ENCODE assay signal across 14 cellular contexts in genomic region chr1:36153476-36153875, GRCh38. TPM values are rescaled to one million over a fixed set of nuclear protein-coding genes. Genes with fewer than 3 reads are reported as not detected.
A peak's percentile ranks its signal among the peaks of the same experiment; 100 is the strongest.
DNase-seq lines count a peak whose midpoint lies in the region; ATAC-seq and FAIRE-seq lines count a peak whose summit lies in the region.
"Had no signal": no experiment of that assay in that cellular context is flagged by ENCODE, and none has a peak within 500 bp of the region (broad histone marks: within the 10 kb centered on the region; RNA-seq: fewer than 3 reads in every experiment).

No MANE protein-coding gene starts in this region.

- H3K4me1 Mint-ChIP-seq in stimulated activated naive CD8-positive, alpha-beta T cell treated with anti-CD3 and anti-CD28 coated beads, Interleukin-15, Interleukin-2, amounts not matched to agents 100 ng/mL and 50 ng/mL, for 24 hours (ENCODE audit: low read depth), result peaks cover 74% of the 10 kb centered on the region
- H3K4me1 Mint-ChIP-seq in stimulated activated naive CD8-positive, alpha-beta T cell treated with anti-CD3 and anti-CD28 coated beads, Interleukin-15, amount 100 ng/mL, for 72 hours, result peaks cover 79% of the 10 kb centered on the region
- H3K4me1 Mint-ChIP-seq in activated T-helper 17 cell treated with anti-CD3 and anti-CD28 coated beads, Interleukin-2, amount 50 U/mL, for 72 hours, result peaks cover 31% of the 10 kb centered on the region
- H3K4me1 Mint-ChIP-seq in natural killer cell treated with Interleukin-12 subunit alpha and Interleukin-12 subunit beta and Interleukin-15 and Interleukin-18, amount 100 ng/mL, for 72 hours (ENCODE audit: low read depth in 2 of 2), result peaks cover 58 to 64% of the 10 kb centered on the region in 2 donors

- ATAC-seq in stimulated activated naive CD8-positive, alpha-beta T cell treated with anti-CD3 and anti-CD28 coated beads, Interleukin-15, amount 100 ng/mL, for 72 hours, result no peak
- no peak for ATAC-seq in activated T-helper 17 cell treated with anti-CD3 and anti-CD28 coated beads, Interleukin-2, amount 50 U/mL, for 72 hours (replicated peaks)
- no peak for ATAC-seq in natural killer cell treated with Interleukin-12 subunit alpha and Interleukin-12 subunit beta and Interleukin-15 and Interleukin-18, amount 100 ng/mL, for 72 hours
- no peak for ATAC-seq in HG03139 (IDR thresholded peaks at IDR 0.05; ENCODE audit: unreplicated experiment)
- ATAC-seq: upper lobe of right lung had no signal

- H3K27me3 Mint-ChIP-seq in stimulated activated naive CD8-positive, alpha-beta T cell treated with anti-CD3 and anti-CD28 coated beads, Interleukin-15, Interleukin-2, amounts not matched to agents 100 ng/mL and 50 ng/mL, for 24 hours, result no peaks in the 10 kb centered on the region
- H3K27me3 Mint-ChIP-seq in stimulated activated naive CD8-positive, alpha-beta T cell treated with anti-CD3 and anti-CD28 coated beads, Interleukin-15, amount 100 ng/mL, for 72 hours, result no peaks in the 10 kb centered on the region
- no peaks in the 10 kb centered on the region for H3K27me3 Mint-ChIP-seq in activated T-helper 17 cell treated with anti-CD3 and anti-CD28 coated beads, Interleukin-2, amount 50 U/mL, for 72 hours
- H3K27me3 Mint-ChIP-seq in natural killer cell treated with Interleukin-12 subunit alpha and Interleukin-12 subunit beta and Interleukin-15 and Interleukin-18, amount 100 ng/mL, for 72 hours, result no peaks in the 10 kb centered on the region

- peak overlapping the region; percentile 12 for H3K27ac Mint-ChIP-seq in stimulated activated naive CD8-positive, alpha-beta T cell treated with anti-CD3 and anti-CD28 coated beads, Interleukin-15, Interleukin-2, amounts not matched to agents 100 ng/mL and 50 ng/mL, for 24 hours
- H3K27ac Mint-ChIP-seq in stimulated activated naive CD8-positive, alpha-beta T cell treated with anti-CD3 and anti-CD28 coated beads, Interleukin-15, amount 100 ng/mL, for 72 hours, result no peak overlapping the region
- H3K27ac Mint-ChIP-seq in activated T-helper 17 cell treated with anti-CD3 and anti-CD28 coated beads, Interleukin-2, amount 50 U/mL, for 72 hours, result peak overlapping the region; percentile 92
- H3K27ac Mint-ChIP-seq in natural killer cell treated with Interleukin-12 subunit alpha and Interleukin-12 subunit beta and Interleukin-15 and Interleukin-18, amount 100 ng/mL, for 72 hours, result peak overlapping the region; percentile 92 to 97

- peaks cover 8% of the 10 kb centered on the region for H3K36me3 Mint-ChIP-seq in stimulated activated naive CD8-positive, alpha-beta T cell treated with anti-CD3 and anti-CD28 coated beads, Interleukin-15, Interleukin-2, amounts not matched to agents 100 ng/mL and 50 ng/mL, for 24 hours (ENCODE audit: low read depth)
- H3K36me3 Mint-ChIP-seq in activated T-helper 17 cell treated with anti-CD3 and anti-CD28 coated beads, Interleukin-2, amount 50 U/mL, for 72 hours (ENCODE audit: low read depth), result peaks cover 21% of the 10 kb centered on the region
- H3K36me3 Mint-ChIP-seq in natural killer cell treated with Interleukin-12 subunit alpha and Interleukin-12 subunit beta and Interleukin-15 and Interleukin-18, amount 100 ng/mL, for 72 hours, result no peaks in the 10 kb centered on the region

- FAIRE-seq in frontal cortex (lab: Jason Lieb, UNC), result no peak

- DNase-seq in stimulated activated naive CD8-positive, alpha-beta T cell treated with anti-CD3 and anti-CD28 coated beads, Interleukin-15, amount 100 ng/mL, for 72 hours, result no peak
- DNase-seq in natural killer cell treated with Interleukin-12 subunit alpha and Interleukin-12 subunit beta and Interleukin-15 and Interleukin-18, amount 100 ng/mL, for 72 hours (ENCODE audit: low spot score), result no peak
- DNase-seq in DMS 273 (lab: John Stamatoyannopoulos, UW; ENCODE audit: unreplicated experiment) (no peak), frontal cortex (ENCODE audit: low spot score in 2 of 2) (no peak), GM03348 (ENCODE audit: low spot score) (no peak)
- DNase-seq: anterior cingulate cortex, BE2C, MV-4-11, NCI-H2171, SIG-M5, upper lobe of right lung had no signal

- H3K4me3 Mint-ChIP-seq in stimulated activated naive CD8-positive, alpha-beta T cell treated with anti-CD3 and anti-CD28 coated beads, Interleukin-15, Interleukin-2, amounts not matched to agents 100 ng/mL and 50 ng/mL, for 24 hours, result no peak overlapping the region
- H3K4me3 Mint-ChIP-seq in stimulated activated naive CD8-positive, alpha-beta T cell treated with anti-CD3 and anti-CD28 coated beads, Interleukin-15, amount 100 ng/mL, for 72 hours, result no peak overlapping the region
- H3K4me3 Mint-ChIP-seq in activated T-helper 17 cell treated with anti-CD3 and anti-CD28 coated beads, Interleukin-2, amount 50 U/mL, for 72 hours, result peak overlapping the region; percentile 94
- H3K4me3 Mint-ChIP-seq in natural killer cell treated with Interleukin-12 subunit alpha and Interleukin-12 subunit beta and Interleukin-15 and Interleukin-18, amount 100 ng/mL, for 72 hours, result no peak overlapping the region

- H3K9me3 Mint-ChIP-seq in stimulated activated naive CD8-positive, alpha-beta T cell treated with anti-CD3 and anti-CD28 coated beads, Interleukin-15, Interleukin-2, amounts not matched to agents 100 ng/mL and 50 ng/mL, for 24 hours, result no peaks in the 10 kb centered on the region
- H3K9me3 Mint-ChIP-seq in stimulated activated naive CD8-positive, alpha-beta T cell treated with anti-CD3 and anti-CD28 coated beads, Interleukin-15, amount 100 ng/mL, for 72 hours, result no peaks in the 10 kb centered on the region
- H3K9me3 Mint-ChIP-seq in activated T-helper 17 cell treated with anti-CD3 and anti-CD28 coated beads, Interleukin-2, amount 50 U/mL, for 72 hours, result no peaks in the 10 kb centered on the region
- H3K9me3 Mint-ChIP-seq in natural killer cell treated with Interleukin-12 subunit alpha and Interleukin-12 subunit beta and Interleukin-15 and Interleukin-18, amount 100 ng/mL, for 72 hours, result no peaks in the 10 kb centered on the region

RNA-seq across cellular contexts. Expression of gene MAP7D1, which starts 2.5 kb away (rescaled TPM):
- total RNA-seq in activated T-helper 17 cell treated with anti-CD3 and anti-CD28 coated beads, Interleukin-2, amount 50 U/mL, for 72 hours, result 100 to 1,000 TPM in 1 of 2 donors, 10 to 100 TPM in 1; 97.9 to 164 TPM
- 100 to 1,000 TPM; 153 to 196 TPM for total RNA-seq in natural killer cell treated with Interleukin-12 subunit alpha and Interleukin-12 subunit beta and Interleukin-15 and Interleukin-18, amount 100 ng/mL, for 72 hours
- total RNA-seq in frontal cortex, result 70.1 TPM

RNA-seq across cellular contexts. Expression of gene TRAPPC3, which starts 4.2 kb away (rescaled TPM):
- 10 to 100 TPM; 47.8 to 72.6 TPM for total RNA-seq in activated T-helper 17 cell treated with anti-CD3 and anti-CD28 coated beads, Interleukin-2, amount 50 U/mL, for 72 hours
- 10 to 100 TPM; 58.4 to 69.2 TPM for total RNA-seq in natural killer cell treated with Interleukin-12 subunit alpha and Interleukin-12 subunit beta and Interleukin-15 and Interleukin-18, amount 100 ng/mL, for 72 hours
- total RNA-seq in frontal cortex, result 43.6 TPM

RNA-seq across cellular contexts. Expression of gene COL8A2, which starts 28.5 kb away (rescaled TPM):
- under 1 TPM in 1 of 2 donors, not detected in 1; 0.08 TPM for total RNA-seq in activated T-helper 17 cell treated with anti-CD3 and anti-CD28 coated beads, Interleukin-2, amount 50 U/mL, for 72 hours
- under 1 TPM in 1 of 2 donors, not detected in 1; 0.08 TPM for total RNA-seq in natural killer cell treated with Interleukin-12 subunit alpha and Interleukin-12 subunit beta and Interleukin-15 and Interleukin-18, amount 100 ng/mL, for 72 hours
- total RNA-seq in frontal cortex, result 0.82 TPM

Comparison
In these comparisons a context has a peak if more than half of its experiments do, and no peak if none do; other contexts are left out.
1. H3K27ac Mint-ChIP-seq: peak in stimulated activated naive CD8-positive, alpha-beta T cell treated with anti-CD3 and anti-CD28 coated beads, Interleukin-15, Interleukin-2, amounts not matched to agents 100 ng/mL and 50 ng/mL, for 24 hours (single experiment), activated T-helper 17 cell treated with anti-CD3 and anti-CD28 coated beads, Interleukin-2, amount 50 U/mL, for 72 hours (single experiment) and natural killer cell treated with Interleukin-12 subunit alpha and Interleukin-12 subunit beta and Interleukin-15 and Interleukin-18, amount 100 ng/mL, for 72 hours (2 of 2); none in stimulated activated naive CD8-positive, alpha-beta T cell treated with anti-CD3 and anti-CD28 coated beads, Interleukin-15, amount 100 ng/mL, for 72 hours (0 of 2).